30 cellular contexts compared by ENCODE assay signal in the genomic region with DNA sequence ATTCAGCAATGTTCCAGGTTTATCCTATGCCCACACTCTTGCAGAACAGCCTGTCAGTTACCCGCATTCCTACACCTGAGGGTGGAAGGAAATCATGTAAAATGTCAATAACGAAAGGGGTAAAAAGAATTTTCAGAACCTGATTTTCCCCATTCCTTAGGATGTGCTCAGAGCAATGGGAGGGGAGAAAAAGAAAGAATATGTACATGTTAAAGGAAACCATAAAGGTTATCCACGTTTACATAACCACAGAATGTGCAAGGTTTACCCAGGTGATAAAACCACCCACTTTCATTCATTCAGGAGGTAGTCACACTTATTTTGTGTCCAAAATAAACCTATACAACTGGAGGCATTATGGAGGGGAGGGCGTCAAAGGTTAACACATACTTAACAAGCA.
A peak's percentile ranks its signal among the peaks of the same experiment; 100 is the strongest.
DNase-seq lines count a peak whose midpoint lies in the region; ATAC-seq, FAIRE-seq and TF ChIP-seq lines count a peak whose summit lies in the region.
"Had no signal": no experiment of that assay in that cellular context is flagged by ENCODE, and none has a peak within 500 bp of the region (broad histone marks: within the 10 kb centered on the region; RNA-seq: fewer than 3 reads in every experiment).

No MANE protein-coding gene starts in this region.

- H3K18ac ChIP-seq in mesendoderm (ENCODE audit: low read length), result no peak overlapping the region

- no peak overlapping the region for H3K27ac ChIP-seq in mesendoderm (ENCODE audit: low read depth, low read length)
- H3K27ac ChIP-seq: body of pancreas, HL-60, parathyroid adenoma, skin epidermis, upper lobe of right lung had no signal

- DNase-seq in Daoy (ENCODE audit: low read depth) (peak; percentile 41), NCI-H69 (lab: John Stamatoyannopoulos, UW) (peak; percentile 12), bronchial epithelial cell (ENCODE audit: low read depth) (peak; percentile 93), mesendoderm (peak; percentile 4), GM13977 (ENCODE audit: low spot score) (no peak), NCI-H146 treated with DMSO at 0.1 percent for 48 hours (lab: John Stamatoyannopoulos, UW; ENCODE audit: unreplicated experiment) (no peak)
- DNase-seq: activated CD4-positive, alpha-beta memory T cell treated with anti-CD3 and anti-CD28 coated beads for 36 hours; activated CD4-positive, alpha-beta T cell treated with anti-CD3 and anti-CD28 coated beads for 1 hour; activated naive CD4-positive, alpha-beta T cell treated with Interleukin-2 at 50 U/mL for 16 hours; body of pancreas; CD4-positive, alpha-beta memory T cell; cerebellar nuclear complex; dermis blood vessel endothelial cell; endodermal cell; esophagus squamous epithelium; foreskin melanocyte; Kasumi-1; left cardiac atrium; mesenchymal stem cell; NCI-H146; NCI-H446 treated with DMSO at 0.1 percent for 48 hours; Right ventricle myocardium superior; stimulated activated naive CD4-positive, alpha-beta T cell; T-helper 17 cell; upper lobe of right lung had no signal

- no peak overlapping the region for H4K8ac ChIP-seq in mesendoderm (ENCODE audit: low read depth, low read length)

- H2BK5ac ChIP-seq in mesendoderm (ENCODE audit: low read length), result no peak overlapping the region

- no peak overlapping the region for H3K56ac ChIP-seq in mesendoderm (ENCODE audit: low read length)

- no peak for TF ChIP-seq CTCF in bronchial epithelial cell (IDR thresholded peaks at IDR 0.05; ENCODE audit: insufficient read depth, low read length, severe bottlenecking)
- no peak for TF ChIP-seq CTCF in GM13977 (IDR thresholded peaks at IDR 0.05; ENCODE audit: extremely low read depth, insufficient read depth, missing control alignments)

- no peak for FAIRE-seq in bronchial epithelial cell (lab: Jason Lieb, UNC)
- FAIRE-seq: GM12878 had no signal

- in situ Hi-C loops in GM13977 (cut with MboI; ENCODE audit: low pct_unique_long_range_greater_than_20kb, low sequenced_read_pairs, unreplicated experiment), result no loop called here

- H3K4me3 ChIP-seq in bronchial epithelial cell (ENCODE audit: low read depth, low read length), result no peak overlapping the region
- H3K4me3 ChIP-seq in mesendoderm (ENCODE audit: low read length), result no peak overlapping the region
- H3K4me3 ChIP-seq: body of pancreas, esophagus squamous epithelium, GM12878, skin epidermis, upper lobe of right lung had no signal

- H3K36me3 ChIP-seq in bronchial epithelial cell (ENCODE audit: control insufficient read depth, insufficient read depth, low read length) (no peaks in the 10 kb centered on the region), mesendoderm (ENCODE audit: control insufficient read depth, insufficient read depth, low read length) (no peaks in the 10 kb centered on the region)
- H3K36me3 ChIP-seq: esophagus squamous epithelium, upper lobe of right lung had no signal

- no peak overlapping the region for H2BK120ac ChIP-seq in mesendoderm (ENCODE audit: low read depth, low read length)

- H2BK15ac ChIP-seq in mesendoderm (replicated peaks; ENCODE audit: low read depth), result no peak overlapping the region

- H3K27me3 ChIP-seq in bronchial epithelial cell (ENCODE audit: control insufficient read depth, insufficient read depth, low read length) (no peaks in the 10 kb centered on the region), mesendoderm (ENCODE audit: insufficient read depth, low read length, poor library complexity) (no peaks in the 10 kb centered on the region)
- H3K27me3 ChIP-seq: body of pancreas, esophagus squamous epithelium, upper lobe of right lung had no signal

- H4K5ac ChIP-seq in mesendoderm (ENCODE audit: low read length), result no peak overlapping the region

- no peaks in the 10 kb centered on the region for H3K79me1 ChIP-seq in mesendoderm (ENCODE audit: low read length)

- no peak for ATAC-seq in HG02610 (IDR thresholded peaks at IDR 0.05; ENCODE audit: unreplicated experiment)
- ATAC-seq: body of pancreas, GM12878, left cardiac atrium, T-helper 17 cell, upper lobe of right lung had no signal

- H3K9ac ChIP-seq in mesendoderm (ENCODE audit: low read length), result no peak overlapping the region
- H3K9ac ChIP-seq: parathyroid adenoma had no signal

- no peaks in the 10 kb centered on the region for H3K4me1 ChIP-seq in mesendoderm (ENCODE audit: control insufficient read depth, low read depth, low read length)
- H3K4me1 ChIP-seq: body of pancreas, upper lobe of right lung had no signal

- no peak overlapping the region for H2AK5ac ChIP-seq in mesendoderm (ENCODE audit: low read length)

- no peak overlapping the region for H3K4me2 ChIP-seq in mesendoderm (ENCODE audit: low read length)

- no peaks in the 10 kb centered on the region for H3K79me2 ChIP-seq in mesendoderm (ENCODE audit: control insufficient read depth, insufficient read depth, low read length)
- H3K79me2 ChIP-seq: parathyroid adenoma had no signal

- no peak overlapping the region for H3K4ac ChIP-seq in mesendoderm (ENCODE audit: low read depth, low read length)

- no CpG with 5 or more reads among the region's 4 CpGs for WGBS in mesendoderm (ENCODE audit: extremely low coverage, insufficient coverage, low lambda C conversion rate)

- no peak overlapping the region for H3K23ac ChIP-seq in mesendoderm (ENCODE audit: low read length)

Comparison
In these comparisons a context has a peak if more than half of its experiments do, and no peak if none do; other contexts are left out.
1. DNase-seq: peak in Daoy (single experiment), NCI-H69 (single experiment), bronchial epithelial cell (single experiment) and mesendoderm (single experiment); none in GM13977 (single experiment) and NCI-H146 treated with DMSO at 0.1 percent for 48 hours (single experiment).